12 cellular contexts compared by ENCODE assay signal in genomic region chr15:56786966-56787365, GRCh38. TPM values are rescaled to one million over a fixed set of nuclear protein-coding genes. Genes with fewer than 3 reads are reported as not detected.
DNase-seq lines count a peak whose midpoint lies in the region; ATAC-seq lines count a peak whose summit lies in the region.
"Had no signal": no experiment of that assay in that cellular context is flagged by ENCODE, and none has a peak within 500 bp of the region (broad histone marks: within the 10 kb centered on the region; RNA-seq: fewer than 3 reads in every experiment).

No MANE protein-coding gene starts in this region.

- peak overlapping the region; percentile 1 for H3K4me3 Mint-ChIP-seq in central memory CD8-positive, alpha-beta T cell

- no peaks in the 10 kb centered on the region for H3K27me3 Mint-ChIP-seq in central memory CD8-positive, alpha-beta T cell

- H3K9me3 Mint-ChIP-seq in central memory CD8-positive, alpha-beta T cell = no peaks in the 10 kb centered on the region

- peaks cover 11% of the 10 kb centered on the region for H3K4me1 Mint-ChIP-seq in central memory CD8-positive, alpha-beta T cell

- peak overlapping the region; percentile 49 for H3K27ac Mint-ChIP-seq in central memory CD8-positive, alpha-beta T cell (ENCODE audit: low read depth)

- no peak for DNase-seq in central memory CD8-positive, alpha-beta T cell (ENCODE audit: low spot score in 2 of 2)
- DNase-seq in GDM1 (lab: John Stamatoyannopoulos, UW) = no peak
- no peak for DNase-seq in effector CD4-positive, alpha-beta T cell
- DNase-seq in NCI-H526 (lab: John Stamatoyannopoulos, UW) = no peak
- DNase-seq in mucosa of gallbladder (ENCODE audit: low spot score) = no peak
- DNase-seq: activated CD4-positive, alpha-beta T cell treated with anti-CD3 and anti-CD28 coated beads, Interleukin-2, amount 50 U/mL, for 1 hour; aorta; NCI-H2081; SHP77 had no signal

- no peaks in the 10 kb centered on the region for H3K36me3 Mint-ChIP-seq in central memory CD8-positive, alpha-beta T cell (ENCODE audit: insufficient read depth)

- ATAC-seq in GM18499 (IDR thresholded peaks at IDR 0.05; ENCODE audit: insufficient read depth, unreplicated experiment) (peak; percentile 64), GM19372 (IDR thresholded peaks at IDR 0.05; ENCODE audit: low read depth, unreplicated experiment) (peak; percentile 67), HG03060 (IDR thresholded peaks at IDR 0.05; ENCODE audit: low read depth, unreplicated experiment) (peak; percentile 77)
- ATAC-seq in central memory CD8-positive, alpha-beta T cell (replicated peaks; ENCODE audit: extremely low read depth, poor library complexity, severe bottlenecking) = no peak

RNA-seq across cellular contexts. Expression of gene ZNF280D, which starts 53.7 kb away (rescaled TPM):
- total RNA-seq in mucosa of gallbladder = 44.3 TPM
